In the genomic region with DNA sequence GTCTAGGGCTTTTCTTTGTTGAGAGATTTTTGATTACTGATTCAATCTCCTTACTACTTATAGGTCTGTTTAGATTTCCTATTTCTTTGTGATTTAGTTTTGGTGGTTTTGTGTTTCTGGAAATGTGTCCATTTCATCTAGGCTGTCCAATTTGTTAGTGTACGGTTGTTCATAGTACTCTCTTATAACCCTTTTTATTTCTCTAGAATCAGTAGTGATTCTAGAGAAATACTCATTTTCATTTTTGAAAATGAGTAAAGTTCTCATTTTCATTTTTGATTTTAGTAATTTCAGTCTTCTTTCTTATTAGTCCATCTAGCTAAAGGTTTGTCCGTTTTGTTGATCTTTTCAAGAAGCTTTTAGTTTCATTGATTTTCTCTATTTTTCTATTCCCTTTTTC, we compare ENCODE assay signal across 27 cellular contexts. TPM values are rescaled to one million over a fixed set of nuclear protein-coding genes. Genes with fewer than 3 reads are reported as not detected.
DNase-seq lines count a peak whose midpoint lies in the region; ATAC-seq, FAIRE-seq and TF ChIP-seq lines count a peak whose summit lies in the region.
"Had no signal": no experiment of that assay in that cellular context is flagged by ENCODE, and none has a peak within 500 bp of the region (broad histone marks: within the 10 kb centered on the region; RNA-seq: fewer than 3 reads in every experiment).

No MANE protein-coding gene starts in this region.

- H3K9ac ChIP-seq in astrocyte (ENCODE audit: low read length) (no peak overlapping the region), SK-N-SH (no peak overlapping the region)
- H3K9ac ChIP-seq: BLaER1 had no signal

- CTCF ChIA-PET in SK-N-SH (lab: Yijun Ruan, JAX) (no interaction called here), HEK293T (lab: Yijun Ruan, JAX) (interaction anchor here (0.6 kb wide), 1 partner anchor 133 kb away, joined by 3 read pairs; no protein-coding TSS in a partner anchor)

- 76% methylated on average over 2 of the region's 2 CpGs for WGBS in SK-N-SH (ENCODE audit: low lambda C conversion rate)

- no peak for TF ChIP-seq CTCF in astrocyte (IDR thresholded peaks at IDR 0.05; ENCODE audit: insufficient read depth, low read depth, low read length)
- no peak for TF ChIP-seq CTCF in SK-N-SH (IDR thresholded peaks at IDR 0.05)

- no peaks in the 10 kb centered on the region for H3K36me3 Mint-ChIP-seq in astrocyte (ENCODE audit: low read depth, unreplicated experiment)

- H3K4me1 ChIP-seq in astrocyte (ENCODE audit: insufficient read depth, low read length) (peaks cover 4% of the 10 kb centered on the region), SK-N-SH (ENCODE audit: control insufficient read depth in 1 of 2, insufficient read depth in 2 of 2, low read depth in 1 of 2, low read length in 1 of 2) (no peaks in the 10 kb centered on the region)

- peak; percentile 88 for FAIRE-seq in astrocyte (lab: Jason Lieb, UNC)
- FAIRE-seq: keratinocyte had no signal

- no peaks in the 10 kb centered on the region for H4K20me1 ChIP-seq in astrocyte (ENCODE audit: insufficient read depth, low read length)
- no peaks in the 10 kb centered on the region for H4K20me1 ChIP-seq in SK-N-SH (ENCODE audit: insufficient read depth)
- H4K20me1 ChIP-seq: BLaER1 had no signal

- H3K4me1 Mint-ChIP-seq in astrocyte (ENCODE audit: low read depth, unreplicated experiment), result peaks cover 6% of the 10 kb centered on the region
- H3K4me1 Mint-ChIP-seq: central memory CD8-positive, alpha-beta T cell; neural crest cell had no signal

- no peaks in the 10 kb centered on the region for H3F3A ChIP-seq in SK-N-SH (replicated peaks; ENCODE audit: insufficient read depth)

- no peak overlapping the region for H3K27ac ChIP-seq in astrocyte (ENCODE audit: low read depth, low read length)
- H3K27ac ChIP-seq in SK-N-SH (ENCODE audit: low read depth in 2 of 2, low read length in 1 of 2), result no peak overlapping the region
- H3K27ac ChIP-seq: BLaER1, spleen, VCaP had no signal

- H3K36me3 ChIP-seq in astrocyte (ENCODE audit: insufficient read depth, low read length), result no peaks in the 10 kb centered on the region
- H3K36me3 ChIP-seq in SK-N-SH (replicated peaks in 1 of 2; ENCODE audit: control insufficient read depth in 1 of 2, insufficient read depth in 2 of 2, low read length in 1 of 2), result no peaks in the 10 kb centered on the region
- H3K36me3 ChIP-seq: BLaER1, spleen had no signal

- H2AFZ ChIP-seq in astrocyte (ENCODE audit: low read depth, low read length) (no peak overlapping the region), SK-N-SH (ENCODE audit: low read depth) (no peak overlapping the region)

- no peaks in the 10 kb centered on the region for H3K9me3 Mint-ChIP-seq in astrocyte (ENCODE audit: unreplicated experiment)
- H3K9me3 Mint-ChIP-seq: central memory CD8-positive, alpha-beta T cell had no signal

- H3K27ac Mint-ChIP-seq in astrocyte (ENCODE audit: unreplicated experiment), result no peak overlapping the region
- H3K27ac Mint-ChIP-seq: activated CD4-positive, alpha-beta T cell treated with anti-CD3 and anti-CD28 coated beads, Interleukin-2, amount 10 ng/mL, durations not matched to agents 7 days and 5 days; activated naive CD4-positive, alpha-beta T cell treated with anti-CD3 and anti-CD28 coated beads, Interleukin-2, amount 50 U/mL, for 72 hours; activated T-helper 1 cell treated with anti-CD3 and anti-CD28 coated beads, Interleukin-12 subunit alpha, Interleukin-12 subunit beta, Interleukin-2, Interleukin-4 antibody, amounts not matched to agents 30 ng/mL and 10 ng/mL and 1 ng/mL, durations not matched to agents 14 hours and 24 hours and 36 hours had no signal

- H3K4me3 ChIP-seq in astrocyte (ENCODE audit: insufficient read depth, low read depth, low read length), result no peak overlapping the region
- H3K4me3 ChIP-seq in SK-N-SH (ENCODE audit: low read depth in 2 of 2, low read length in 1 of 2), result no peak overlapping the region
- H3K4me3 ChIP-seq: BLaER1, spleen had no signal

- no peak overlapping the region for H3K4me3 Mint-ChIP-seq in astrocyte (ENCODE audit: unreplicated experiment)
- H3K4me3 Mint-ChIP-seq: activated CD4-positive, alpha-beta T cell treated with anti-CD3 and anti-CD28 coated beads, Interleukin-2, amount 10 ng/mL, durations not matched to agents 7 days and 5 days; activated T-helper 1 cell treated with anti-CD3 and anti-CD28 coated beads, Interleukin-12 subunit alpha, Interleukin-12 subunit beta, Interleukin-2, Interleukin-4 antibody, amounts not matched to agents 30 ng/mL and 10 ng/mL and 1 ng/mL, durations not matched to agents 14 hours and 24 hours and 36 hours; central memory CD8-positive, alpha-beta T cell; neural crest cell had no signal

- H3K27me3 ChIP-seq in astrocyte (ENCODE audit: insufficient read depth, low read length) (no peaks in the 10 kb centered on the region), SK-N-SH (ENCODE audit: insufficient read depth) (no peaks in the 10 kb centered on the region)
- H3K27me3 ChIP-seq: BLaER1, spleen had no signal

- H3K79me2 ChIP-seq in astrocyte (ENCODE audit: insufficient read depth, low read length) (peaks cover 32% of the 10 kb centered on the region), SK-N-SH (ENCODE audit: insufficient read depth) (peaks cover 65% of the 10 kb centered on the region)

- peak; percentile 56 for ATAC-seq in GM18502 (IDR thresholded peaks at IDR 0.05; ENCODE audit: poor library complexity, unreplicated experiment)
- peak; percentile 64 for ATAC-seq in GM18868 (IDR thresholded peaks at IDR 0.05; ENCODE audit: unreplicated experiment)
- ATAC-seq in HG02623 (IDR thresholded peaks at IDR 0.05; ENCODE audit: unreplicated experiment), result peak; percentile 43
- no peak for ATAC-seq in HG03565 (IDR thresholded peaks at IDR 0.05; ENCODE audit: unreplicated experiment)
- ATAC-seq: right cardiac atrium, SK-N-SH treated with all-trans-retinoic acid at 6 μM for 48 hours had no signal

- POLR2A ChIA-PET in SK-N-SH (lab: Yijun Ruan, JAX), result no interaction called here
- POLR2A ChIA-PET in HEK293T (lab: Yijun Ruan, JAX), result no interaction called here

- no peak for TF ChIP-seq RAD21 in SK-N-SH (IDR thresholded peaks at IDR 0.05; ENCODE audit: low read length)

- no peaks in the 10 kb centered on the region for H3K9me2 ChIP-seq in SK-N-SH

- H3K9me3 ChIP-seq in astrocyte (ENCODE audit: insufficient read depth, low read depth, low read length) (no peaks in the 10 kb centered on the region), SK-N-SH (no peaks in the 10 kb centered on the region)

- DNase-seq in astrocyte (ENCODE audit: low read depth) (no peak), SK-N-SH (no peak), HEK293T (ENCODE audit: extremely low spot score) (no peak), D341Med (ENCODE audit: low spot score) (no peak)
- DNase-seq: ACHN; activated CD4-positive, alpha-beta T cell treated with anti-CD3 and anti-CD28 coated beads, Interleukin-2, amount 10 ng/mL, durations not matched to agents 7 days and 5 days; DMS79; NCI-H2081 treated with DMSO at 0.1 percent for 48 hours; NCI-H345; NCI-H774; right cardiac atrium; spleen; stimulated activated CD4-positive, alpha-beta T cell treated with anti-CD3 and anti-CD28 coated beads, Interleukin-2, amount 100 ng/mL, for 48 hours; stimulated activated naive CD4-positive, alpha-beta T cell had no signal

- H3K4me2 ChIP-seq in astrocyte (ENCODE audit: low read length) (no peak overlapping the region), SK-N-SH (no peak overlapping the region)
- H3K4me2 ChIP-seq: BLaER1 had no signal

- no peaks in the 10 kb centered on the region for H3K27me3 Mint-ChIP-seq in astrocyte (ENCODE audit: low read depth, unreplicated experiment)

- no peak for TF ChIP-seq EP300 in SK-N-SH (IDR thresholded peaks at IDR 0.05; ENCODE audit: borderline replicate concordance in 1 of 2, low read depth in 1 of 2, low read length in 1 of 2)

TF ChIP-seq in SK-N-SH, 30 proteins besides CTCF, POLR2A, EP300 and RAD21 (continues in another document):
- no peak for TF ChIP-seq TCF12 (IDR thresholded peaks at IDR 0.05)
- TF ChIP-seq, protein P1, sequence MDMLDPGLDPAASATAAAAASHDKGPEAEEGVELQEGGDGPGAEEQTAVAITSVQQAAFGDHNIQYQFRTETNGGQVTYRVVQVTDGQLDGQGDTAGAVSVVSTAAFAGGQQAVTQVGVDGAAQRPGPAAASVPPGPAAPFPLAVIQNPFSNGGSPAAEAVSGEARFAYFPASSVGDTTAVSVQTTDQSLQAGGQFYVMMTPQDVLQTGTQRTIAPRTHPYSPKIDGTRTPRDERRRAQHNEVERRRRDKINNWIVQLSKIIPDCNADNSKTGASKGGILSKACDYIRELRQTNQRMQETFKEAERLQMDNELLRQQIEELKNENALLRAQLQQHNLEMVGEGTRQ (IDR thresholded peaks at IDR 0.05; ENCODE audit: borderline replicate concordance, low read depth, low read length), result no peak
- TF ChIP-seq SIN3A (IDR thresholded peaks at IDR 0.05; ENCODE audit: borderline replicate concordance, low read depth, low read length), result no peak
- TF ChIP-seq FOXJ3 (CRISPR knock-in tag; IDR thresholded peaks at IDR 0.05), result no peak
- TF ChIP-seq, protein P2, sequence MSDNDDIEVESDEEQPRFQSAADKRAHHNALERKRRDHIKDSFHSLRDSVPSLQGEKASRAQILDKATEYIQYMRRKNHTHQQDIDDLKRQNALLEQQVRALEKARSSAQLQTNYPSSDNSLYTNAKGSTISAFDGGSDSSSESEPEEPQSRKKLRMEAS (IDR thresholded peaks at IDR 0.05; ENCODE audit: low read depth), result no peak
- no peak for TF ChIP-seq NFIC (IDR thresholded peaks at IDR 0.05; ENCODE audit: borderline replicate concordance)

TF ChIP-seq in HEK293T, 16 proteins besides CTCF, POLR2A, EP300 and RAD21 (continues in another document):
- no peak for TF ChIP-seq SUZ12 (IDR thresholded peaks at IDR 0.05)
- no peak for TF ChIP-seq SP1 (IDR thresholded peaks at IDR 0.05)
- TF ChIP-seq, protein P3, sequence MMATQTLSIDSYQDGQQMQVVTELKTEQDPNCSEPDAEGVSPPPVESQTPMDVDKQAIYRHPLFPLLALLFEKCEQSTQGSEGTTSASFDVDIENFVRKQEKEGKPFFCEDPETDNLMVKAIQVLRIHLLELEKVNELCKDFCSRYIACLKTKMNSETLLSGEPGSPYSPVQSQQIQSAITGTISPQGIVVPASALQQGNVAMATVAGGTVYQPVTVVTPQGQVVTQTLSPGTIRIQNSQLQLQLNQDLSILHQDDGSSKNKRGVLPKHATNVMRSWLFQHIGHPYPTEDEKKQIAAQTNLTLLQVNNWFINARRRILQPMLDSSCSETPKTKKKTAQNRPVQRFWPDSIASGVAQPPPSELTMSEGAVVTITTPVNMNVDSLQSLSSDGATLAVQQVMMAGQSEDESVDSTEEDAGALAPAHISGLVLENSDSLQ (IDR thresholded peaks at IDR 0.05), result no peak
- no peak for TF ChIP-seq HDGF (IDR thresholded peaks at IDR 0.05; ENCODE audit: borderline replicate concordance)
- TF ChIP-seq FOXM1 (IDR thresholded peaks at IDR 0.05; ENCODE audit: borderline replicate concordance), result no peak
- TF ChIP-seq TARDBP (IDR thresholded peaks at IDR 0.05), result no peak
- no peak for TF ChIP-seq FOXK2 (IDR thresholded peaks at IDR 0.05)
- no peak for TF ChIP-seq ARNT (IDR thresholded peaks at IDR 0.05)
- TF ChIP-seq ZNF384 (IDR thresholded peaks at IDR 0.05), result no peak
- TF ChIP-seq BHLHE40 (IDR thresholded peaks at IDR 0.05; ENCODE audit: borderline replicate concordance), result no peak

RNA-seq across cellular contexts. Expression of a gene that starts 7.5 kb away (rescaled TPM):
- total RNA-seq in astrocyte, result 39.3 and 41.1 TPM in 2 replicates
- 27.0 and 29.9 TPM in 2 replicates for polyA plus RNA-seq in SK-N-SH (2012; rRNA removed)
- polyA plus RNA-seq in SK-N-SH (2012; cell fraction: cytosol; rRNA removed), result 38.7 and 46.4 TPM in 2 replicates
- 9.9 and 16.7 TPM in 2 replicates for polyA plus RNA-seq in SK-N-SH (2012; cell fraction: nucleus; rRNA removed)
- total RNA-seq: T-helper 2 cell treated with Interferon-gamma antibody and Interleukin-4, amounts not matched to agents 100 ng/mL and 5 ng/mL, for 36 hours had no signal
